ENCODE assay signal across 24 cellular contexts in genomic region chr6:3723966-3724365, GRCh38. TPM values are rescaled to one million over a fixed set of nuclear protein-coding genes. Genes with fewer than 3 reads are reported as not detected.
DNase-seq lines count a peak whose midpoint lies in the region; ATAC-seq, FAIRE-seq and TF ChIP-seq lines count a peak whose summit lies in the region.
"Had no signal": no experiment of that assay in that cellular context is flagged by ENCODE, and none has a peak within 500 bp of the region (broad histone marks: within the 10 kb centered on the region; RNA-seq: fewer than 3 reads in every experiment).

No MANE protein-coding gene starts in this region.

- H3K27me3 ChIP-seq in GM23248 (replicated peaks; ENCODE audit: insufficient read depth) (no peaks in the 10 kb centered on the region), K562 (ENCODE audit: control insufficient read depth in 2 of 2, insufficient read depth in 2 of 2, low read length in 2 of 2) (peaks cover 48 to 70% of the 10 kb centered on the region in 2 experiments; a peak in 4 of 5 replicates), mesenchymal stem cell (ENCODE audit: control insufficient read depth in 1 of 2, insufficient read depth in 1 of 2, low read length in 2 of 2) (no peaks in the 10 kb centered on the region), spleen (replicated peaks in 1 of 7) (no peaks in the 10 kb centered on the region)
- H3K27me3 ChIP-seq: esophagus muscularis mucosa, foreskin keratinocyte, hepatocyte, SJCRH30, upper lobe of right lung had no signal

- DNase-seq in GM23248 (no peak), K562 (ENCODE audit: extremely low read depth in 1 of 4, low spot score in 3 of 4) (no peak), mesenchymal stem cell (no peak), spleen (peak; percentile 45), NCI-H2029 treated with DMSO at 0.1 percent for 48 hours (lab: John Stamatoyannopoulos, UW) (no peak)
- DNase-seq: activated CD4-positive, alpha-beta T cell treated with anti-CD3 and anti-CD28 coated beads, Interleukin-2, amount 10 ng/mL, durations not matched to agents 24 days and 14 days; activated gamma-delta T cell treated with Interleukin-2 at 50 U/mL for 16 hours; activated T-cell treated with anti-CD3 and anti-CD28 coated beads, Interleukin-2, amount 50 U/mL, for 4 hours; foreskin keratinocyte; NCI-H1048; NCI-H1930; NCI-H2227 treated with DMSO at 0.1 percent for 48 hours; NCI-H526 treated with DMSO at 0.1 percent for 48 hours; SJCRH30; stimulated activated CD4-positive, alpha-beta T cell treated with anti-CD3 and anti-CD28 coated beads, Interleukin-2, amount 100 ng/mL, for 24 hours; T1000; upper lobe of right lung had no signal

- H3K36me3 ChIP-seq in GM23248 (ENCODE audit: low read depth) = peaks cover 59% of the 10 kb centered on the region
- no peaks in the 10 kb centered on the region for H3K36me3 ChIP-seq in K562 (ENCODE audit: control insufficient read depth, insufficient read depth, low read length)
- peaks cover 68 to 79% of the 10 kb centered on the region in 2 experiments for H3K36me3 ChIP-seq in mesenchymal stem cell (ENCODE audit: control insufficient read depth in 1 of 2, insufficient read depth in 2 of 2, low read depth in 1 of 2, low read length in 2 of 2)
- peaks cover 0 to 82% (median 37%) of the 10 kb centered on the region in 6 donors for H3K36me3 ChIP-seq in spleen

- no peak overlapping the region for H2BK120ac ChIP-seq in mesenchymal stem cell (ENCODE audit: low read depth, low read length)

- H3K9me3 ChIP-seq in GM23248 (ENCODE audit: low read depth) = no peaks in the 10 kb centered on the region
- H3K9me3 ChIP-seq in K562 (replicated peaks; ENCODE audit: control insufficient read depth, insufficient read depth, low read depth, low read length) = no peaks in the 10 kb centered on the region
- H3K9me3 ChIP-seq in mesenchymal stem cell (ENCODE audit: control insufficient read depth, low read length) = no peaks in the 10 kb centered on the region
- H3K9me3 ChIP-seq in spleen = no peaks in the 10 kb centered on the region
- H3K9me3 ChIP-seq: esophagus muscularis mucosa, SJCRH30, upper lobe of right lung had no signal

- BruUV-seq in K562 (replicated peaks; lab: Mats Ljungman, UMichigan) = no TSS peak

- no peak overlapping the region for H3K14ac ChIP-seq in mesenchymal stem cell (ENCODE audit: low read length in 2 of 2)

- H2BK5ac ChIP-seq in mesenchymal stem cell (ENCODE audit: low read depth, low read length, poor library complexity, severe bottlenecking) = no peak overlapping the region

- no peaks in the 10 kb centered on the region for H3K9me2 ChIP-seq in GM23248 (ENCODE audit: insufficient read depth)

- TF ChIP-seq POLR2A in K562 (conservative IDR thresholded peaks at IDR 0.05) (no peak), spleen (IDR thresholded peaks at IDR 0.05) (no peak)

- no peak overlapping the region for H3K23ac ChIP-seq in mesenchymal stem cell (ENCODE audit: low read length in 2 of 2)

- H4K8ac ChIP-seq in mesenchymal stem cell (ENCODE audit: low read length) = peak overlapping the region; percentile 3

- H3K27ac ChIP-seq in GM23248 (peak overlapping the region; percentile 64), K562 (ENCODE audit: extremely low read depth, low read depth, low read length) (no peak overlapping the region), mesenchymal stem cell (ENCODE audit: low read length, poor library complexity, severe bottlenecking) (no peak overlapping the region), spleen (no peak overlapping the region)
- H3K27ac ChIP-seq: foreskin keratinocyte, hepatocyte, HL-60, SJCRH30 had no signal

- POLR2A ChIA-PET in K562 (lab: Yijun Ruan, JAX) = interaction anchor here (1.0 kb wide), 1 partner anchor 450 kb away, joined by 3 read pairs; no protein-coding TSS in a partner anchor

- TF ChIP-seq EP300 in K562 (IDR thresholded peaks at IDR 0.05; ENCODE audit: low read length) = no peak

- CTCF ChIA-PET in K562 (lab: Yijun Ruan, JAX; ENCODE audit: low intra/inter-chr PET ratio) = no interaction called here

- WGBS in GM23248 (ENCODE audit: low coverage in 1 of 2, low lambda C conversion rate in 2 of 2, missing lambda C conversion rate in 2 of 2), 2 experiments = 79 to 82% methylated on average over 18 of the region's 18 CpGs
- WGBS in K562 (ENCODE audit: insufficient coverage, low coverage, missing lambda C conversion rate) = 36% methylated on average over 18 of the region's 18 CpGs
- 95% methylated on average over 18 of the region's 18 CpGs for WGBS in mesenchymal stem cell
- WGBS in spleen, 5 donors = 88 to 94% (median 89%) methylated on average over 18 of the region's 18 CpGs

- ATAC-seq in K562 = no peak
- ATAC-seq in HG03135 (IDR thresholded peaks at IDR 0.05; ENCODE audit: unreplicated experiment) = no peak
- no peak for ATAC-seq in HG03457 (IDR thresholded peaks at IDR 0.05; ENCODE audit: unreplicated experiment)
- ATAC-seq: activated T-cell treated with anti-CD3 and anti-CD28 coated beads, Interleukin-2, amount 50 U/mL, for 4 hours; foreskin keratinocyte; upper lobe of right lung had no signal

- no peak overlapping the region for H3K4ac ChIP-seq in mesenchymal stem cell (ENCODE audit: low read depth in 1 of 2, low read length in 2 of 2)

- H3K4me1 ChIP-seq in GM23248 (ENCODE audit: insufficient read depth) (peaks cover 38% of the 10 kb centered on the region), K562 (replicated peaks in 1 of 2; ENCODE audit: control insufficient read depth in 2 of 2, insufficient read depth in 2 of 2, low read length in 2 of 2) (peaks cover 3 to 29% of the 10 kb centered on the region in 2 experiments; a peak in 4 of 5 replicates), mesenchymal stem cell (ENCODE audit: control insufficient read depth, insufficient read depth, low read depth, low read length) (peaks cover 7% of the 10 kb centered on the region), spleen (peaks cover 0 to 8% (median 0%) of the 10 kb centered on the region in 6 donors)
- H3K4me1 ChIP-seq: foreskin keratinocyte had no signal

- peaks cover 54% of the 10 kb centered on the region for H3K79me1 ChIP-seq in mesenchymal stem cell (replicated peaks; ENCODE audit: low read length, poor library complexity, severe bottlenecking)

- H3K18ac ChIP-seq in mesenchymal stem cell (ENCODE audit: low read depth in 1 of 2, low read length in 2 of 2) = no peak overlapping the region

- peak overlapping the region; percentile 36; the same call in 1 of the 2 replicates for H3K9ac ChIP-seq in GM23248
- H3K9ac ChIP-seq in K562 (ENCODE audit: insufficient read depth in 1 of 2, low read depth in 2 of 2, low read length in 2 of 2) = 0 out of 4 replicates have a peak overlapping the region, but pooled peaks of 1 of the 2 experiments have one; percentile 20
- peak overlapping the region; percentile 51 for H3K9ac ChIP-seq in mesenchymal stem cell (ENCODE audit: low read length)

- TF ChIP-seq RAD21 in K562 (CRISPR knock-in tag; conservative IDR thresholded peaks at IDR 0.05 in 1 of 2, IDR thresholded peaks at IDR 0.05 in 1 of 2) = no peak

- no peak overlapping the region for H4K91ac ChIP-seq in mesenchymal stem cell (ENCODE audit: low read length)

- no peak overlapping the region for H2BK12ac ChIP-seq in mesenchymal stem cell (ENCODE audit: low read length in 2 of 2)

- FAIRE-seq in K562 (lab: Jason Lieb, UNC) = no peak
- FAIRE-seq: GM18507 had no signal

- H3K4me2 ChIP-seq in GM23248 (ENCODE audit: unreplicated experiment) (peak overlapping the region; percentile 13), K562 (ENCODE audit: insufficient read depth, low read length) (no peak overlapping the region), mesenchymal stem cell (ENCODE audit: low read length, poor library complexity, severe bottlenecking) (no peak overlapping the region)
- H3K4me2 ChIP-seq: hepatocyte, smooth muscle cell had no signal

- H4K20me1 ChIP-seq in GM23248 (ENCODE audit: insufficient read depth) (no peaks in the 10 kb centered on the region), K562 (replicated peaks; ENCODE audit: control insufficient read depth, insufficient read depth, low read length) (peaks cover 13% of the 10 kb centered on the region)

- H2BK15ac ChIP-seq in mesenchymal stem cell (ENCODE audit: low read depth, poor library complexity, severe bottlenecking) = no peak overlapping the region

- in situ Hi-C loops in GM23248 (cut with MboI) (loop anchor here (25.0 kb wide), 1 partner anchor 262 kb away; the partner anchor contains the start of gene SLC22A23), K562 (cut with MboI) (no loop called here)

- intact Hi-C loops in K562 (cut with micrococcal nuclease) = loop anchor here (10.0 kb wide), 1 partner anchor 989 kb away; no protein-coding TSS in a partner anchor
- intact Hi-C loops in spleen (cut with DNase I; ENCODE audit: low total_unique reads) = no loop called here

- H3K4me3 ChIP-seq in GM23248 (no peak overlapping the region), K562 (no peak overlapping the region), mesenchymal stem cell (ENCODE audit: insufficient read depth in 1 of 2, low read depth in 1 of 2, low read length in 2 of 2) (no peak overlapping the region), spleen (no peak overlapping the region)
- H3K4me3 ChIP-seq: esophagus muscularis mucosa, hepatocyte, SJCRH30, smooth muscle cell, upper lobe of right lung had no signal

- H3K79me2 ChIP-seq in GM23248 (ENCODE audit: insufficient read depth) (peaks cover 79% of the 10 kb centered on the region), K562 (ENCODE audit: control insufficient read depth, insufficient read depth, low read length) (no peaks in the 10 kb centered on the region)

- peaks cover 57% of the 10 kb centered on the region for H3F3A ChIP-seq in GM23248 (ENCODE audit: insufficient read depth)

- H3K9me1 ChIP-seq in K562 (ENCODE audit: control insufficient read depth, insufficient read depth, low read length) = no peaks in the 10 kb centered on the region

- TF ChIP-seq CTCF in K562 (IDR thresholded peaks at IDR 0.05 in 2 of 3, conservative IDR thresholded peaks at IDR 0.05 in 1 of 3; ENCODE audit: insufficient read depth in 2 of 3, low read depth in 1 of 3, low read length in 3 of 3) = no peak
- no peak for TF ChIP-seq CTCF in spleen (IDR thresholded peaks at IDR 0.05 in 8 of 11, conservative IDR thresholded peaks at IDR 0.05 in 3 of 11)

- no peak overlapping the region for H2AK5ac ChIP-seq in mesenchymal stem cell (ENCODE audit: low read length, severe bottlenecking)

- H2AFZ ChIP-seq in GM23248 = no peak overlapping the region
- H2AFZ ChIP-seq in K562 (ENCODE audit: low read depth, low read length) = no peak overlapping the region
- no peak overlapping the region for H2AFZ ChIP-seq in mesenchymal stem cell (ENCODE audit: low read depth, low read length)
- H2AFZ ChIP-seq: hepatocyte had no signal

RNA-seq across cellular contexts. Expression of gene PXDC1, which starts 27.5 kb away (rescaled TPM):
- total RNA-seq in GM23248 (2014; rRNA removed; shearing (Covaris generic)) = 167 and 192 TPM in 2 replicates
- polyA plus RNA-seq in GM23248 (2016; fragmentation: Nextera tagmentation; extraction: Ambion mirVana) = 122 and 135 TPM in 2 replicates
- not detected in 2 replicates for total RNA-seq in K562 (2011; cell fraction: chromatin; rRNA removed; ENCODE audit: low replicate concordance)
- total RNA-seq in K562 (2011; cell fraction: nucleolus; rRNA removed) = 0.17 TPM in 1 of 2 replicates, not detected in the other
- total RNA-seq in K562 (2011; cell fraction: nucleoplasm; rRNA removed) = not detected in 2 replicates
- 0.08 TPM in 1 of 2 replicates, not detected in the other for total RNA-seq in K562 (2014; rRNA removed)
- total RNA-seq in K562 (2014; rRNA removed; fragmentation: Illumina TruSeq; extraction: Trizol) = not detected in 2 replicates
- 0.11 TPM in 1 of 2 replicates, not detected in the other for total RNA-seq in K562 (2015; rRNA removed; fragmentation: Illumina TruSeq; extraction: Trizol)
- 0.20 and 0.33 TPM in 2 replicates for total RNA-seq in K562 (2021)
- polyA plus RNA-seq in K562 (2011; rRNA removed) = 0.08 and 0.22 TPM in 2 replicates
- 0.24 TPM in 1 of 2 replicates, not detected in the other for polyA plus RNA-seq in K562 (2011; cell fraction: cytosol; rRNA removed)
- polyA plus RNA-seq in K562 (2011; cell fraction: nucleus; rRNA removed) = 0.31 TPM in 1 of 2 replicates, not detected in the other
- 0.12 and 0.47 TPM in 2 replicates for polyA plus RNA-seq in K562 (2012)
- 0.08 and 0.10 TPM in 2 replicates for polyA plus RNA-seq in K562 (2014; fragmentation: Illumina TruSeq; extraction: Trizol)
- not detected for polyA plus RNA-seq in K562 (2014; fragmentation: Nextera tagmentation; extraction: Ambion mirVana)
- 0.09 and 0.12 TPM in 2 replicates for polyA plus RNA-seq in K562 (2014; rRNA removed)
- polyA minus RNA-seq in K562 (2011; rRNA and poly(A)+ RNA removed) = not detected in 2 replicates
- not detected in 2 replicates for polyA minus RNA-seq in K562 (2011; cell fraction: cytosol; rRNA and poly(A)+ RNA removed)
- 0.27 TPM in 1 of 2 replicates, not detected in the other for polyA minus RNA-seq in K562 (2011; cell fraction: nucleus; rRNA and poly(A)+ RNA removed)
- 40.5 TPM for polyA plus RNA-seq in mesenchymal stem cell (2013, experiment 1 of 2)
- polyA plus RNA-seq in mesenchymal stem cell (2013, experiment 2 of 2) = 41.6 TPM
- 10 to 100 TPM; 21.1 to 51.5 (median 32.3) TPM for total RNA-seq in spleen
- 10 to 100 TPM; 17.7 to 40.1 (median 18.2) TPM for polyA plus RNA-seq in spleen

Comparison
In these comparisons a context has a peak if more than half of its experiments do, and no peak if none do; other contexts are left out.
1. RNA of gene PXDC1, which starts 27.5 kb away (total RNA-seq): 167 to 192 TPM in GM23248 and 21.1 to 51.5 TPM in spleen; 0.08 to 0.33 TPM in K562; every median in the first group is over 10 times any median in the second.